In the genomic region with DNA sequence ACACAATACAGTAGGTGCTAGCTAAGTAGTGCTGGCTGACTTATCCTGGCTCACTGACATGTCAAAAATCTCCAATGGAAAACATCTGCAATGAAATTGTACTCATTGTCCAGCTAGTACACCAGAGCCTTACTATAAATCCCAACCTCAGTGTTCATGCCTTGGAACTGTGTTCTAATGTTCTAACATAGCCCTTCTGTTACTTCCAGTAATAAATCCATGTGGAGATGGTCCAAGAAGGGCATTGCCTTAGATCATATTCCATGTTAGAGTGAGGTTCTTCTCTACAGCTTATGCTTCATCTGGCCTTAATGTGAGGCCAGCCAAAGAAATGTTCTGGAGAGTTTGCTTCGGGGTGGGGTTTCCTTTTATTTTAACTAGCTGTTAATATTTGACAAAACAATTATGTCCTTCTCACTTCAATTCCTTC, we compare ENCODE assay signal across 16 cellular contexts.
"Had no signal": no experiment of that assay in that cellular context is flagged by ENCODE, and none has a peak within 500 bp of the region (broad histone marks: within the 10 kb centered on the region; RNA-seq: fewer than 3 reads in every experiment).

No MANE protein-coding gene starts in this region.

- ATAC-seq: activated naive CD4-positive, alpha-beta T cell treated with anti-CD3 and anti-CD28 coated beads, Interleukin-2, amount 50 U/mL, for 72 hours; activated T-cell treated with anti-CD3 and anti-CD28 coated beads, Interleukin-2, amount 50 U/mL, for 4 hours; gastroesophageal sphincter; stimulated activated naive CD8-positive, alpha-beta T cell treated with anti-CD3 and anti-CD28 coated beads, Interleukin-15, amount 100 ng/mL, for 72 hours had no signal

- H3K36me3 ChIP-seq: brain microvascular endothelial cell, esophagus muscularis mucosa, gastroesophageal sphincter, prostate gland had no signal

- H3K9me3 Mint-ChIP-seq: stimulated activated naive CD8-positive, alpha-beta T cell treated with anti-CD3 and anti-CD28 coated beads, Interleukin-15, amount 100 ng/mL, for 72 hours had no signal

- H3K4me1 ChIP-seq: prostate gland had no signal

- DNase-seq: activated CD4-positive, alpha-beta memory T cell treated with anti-CD3 and anti-CD28 coated beads for 36 hours; activated effector memory CD4-positive, alpha-beta T cell treated with anti-CD3 and anti-CD28 coated beads, Interleukin-2, amount 50 U/mL, for 16 hours; activated T-cell treated with anti-CD3 and anti-CD28 coated beads, Interleukin-2, amount 50 U/mL, for 4 hours; amygdala; brain microvascular endothelial cell; mammary epithelial cell; nephron progenitor cell; stimulated activated CD4-positive, alpha-beta T cell treated with anti-CD3 and anti-CD28 coated beads, Interleukin-15, amount 100 ng/mL, for 24 hours; stimulated activated CD4-positive, alpha-beta T cell treated with anti-CD3 and anti-CD28 coated beads, Interleukin-4, amount 100 ng/mL, for 24 hours; stimulated activated naive CD8-positive, alpha-beta T cell treated with anti-CD3 and anti-CD28 coated beads, Interleukin-15, amount 100 ng/mL, for 72 hours; T-helper 9 cell; testis had no signal

- H3K27ac Mint-ChIP-seq: activated CD4-positive, alpha-beta memory T cell treated with anti-CD3 and anti-CD28 coated beads for 36 hours; nephron progenitor cell; stimulated activated naive CD8-positive, alpha-beta T cell treated with anti-CD3 and anti-CD28 coated beads, Interleukin-15, amount 100 ng/mL, for 72 hours had no signal

- H3K4me3 ChIP-seq: esophagus muscularis mucosa, gastroesophageal sphincter, prostate gland, testis had no signal

- H3K27me3 Mint-ChIP-seq: activated CD4-positive, alpha-beta memory T cell treated with anti-CD3 and anti-CD28 coated beads for 36 hours; stimulated activated naive CD8-positive, alpha-beta T cell treated with anti-CD3 and anti-CD28 coated beads, Interleukin-15, amount 100 ng/mL, for 72 hours had no signal

- H3K27ac ChIP-seq: brain microvascular endothelial cell, esophagus muscularis mucosa, gastroesophageal sphincter, prostate gland, testis had no signal

- H3K27me3 ChIP-seq: brain microvascular endothelial cell, esophagus muscularis mucosa, gastroesophageal sphincter, testis had no signal

- H3K4me3 Mint-ChIP-seq: activated CD4-positive, alpha-beta memory T cell treated with anti-CD3 and anti-CD28 coated beads for 36 hours; activated T-cell treated with anti-CD3 and anti-CD28 coated beads, Interleukin-2, amount 50 U/mL, for 4 hours; nephron progenitor cell; stimulated activated naive CD8-positive, alpha-beta T cell treated with anti-CD3 and anti-CD28 coated beads, Interleukin-15, amount 100 ng/mL, for 72 hours had no signal

- H3K9me3 ChIP-seq: esophagus muscularis mucosa, gastroesophageal sphincter, prostate gland, testis had no signal
